ENCODE assay signal across 24 cellular contexts in genomic region chr9:128358861-128359260, GRCh38. TPM values are rescaled to one million over a fixed set of nuclear protein-coding genes. Genes with fewer than 3 reads are reported as not detected.
DNase-seq lines count a peak whose midpoint lies in the region; ATAC-seq, FAIRE-seq and TF ChIP-seq lines count a peak whose summit lies in the region.
"Had no signal": no experiment of that assay in that cellular context is flagged by ENCODE, and none has a peak within 500 bp of the region (broad histone marks: within the 10 kb centered on the region; RNA-seq: fewer than 3 reads in every experiment).

No MANE protein-coding gene starts in this region.

- no peak overlapping the region for H2BK120ac ChIP-seq in IMR-90 (ENCODE audit: low read depth, low read length)

- H3K4me1 ChIP-seq in IMR-90 (ENCODE audit: control insufficient read depth, insufficient read depth, low read length) (peaks cover 3% of the 10 kb centered on the region; the same call in 1 of the 2 replicates), endothelial cell of umbilical vein (ENCODE audit: control insufficient read depth, extremely low read depth, insufficient read depth, low read length) (peaks cover 11% of the 10 kb centered on the region), prostate gland (replicated peaks) (no peaks in the 10 kb centered on the region)
- H3K4me1 ChIP-seq: BE2C had no signal

- BruUV-seq in IMR-90 (replicated peaks; lab: Mats Ljungman, UMichigan): no TSS peak
- BruUV-seq in endothelial cell of umbilical vein (replicated peaks; lab: Mats Ljungman, UMichigan): no TSS peak

- no peak overlapping the region for H2AFZ ChIP-seq in IMR-90 (replicated peaks; ENCODE audit: low read length, poor library complexity)
- no peak overlapping the region for H2AFZ ChIP-seq in endothelial cell of umbilical vein (ENCODE audit: low read depth, low read length)
- H2AFZ ChIP-seq: GM23338 had no signal

- no peak overlapping the region for H3K18ac ChIP-seq in IMR-90 (ENCODE audit: low read depth, low read length)

- H3K27ac ChIP-seq in IMR-90 (ENCODE audit: insufficient read depth, low read length) (no peak overlapping the region), endothelial cell of umbilical vein (ENCODE audit: insufficient read depth, low read depth, low read length) (no peak overlapping the region), prostate gland (no peak overlapping the region)
- H3K27ac ChIP-seq: 22Rv1, A549 had no signal

- TF ChIP-seq CTCF in IMR-90 (conservative IDR thresholded peaks at IDR 0.05; ENCODE audit: low read depth, low read length) (no peak), endothelial cell of umbilical vein (IDR thresholded peaks at IDR 0.05; ENCODE audit: extremely low read depth in 1 of 2, insufficient read depth in 1 of 2, low read depth in 1 of 2, low read length in 2 of 2) (no peak), prostate gland (IDR thresholded peaks at IDR 0.05) (no peak)

- no peaks in the 10 kb centered on the region for H4K20me1 ChIP-seq in IMR-90 (ENCODE audit: insufficient read depth, low read length)
- H4K20me1 ChIP-seq in endothelial cell of umbilical vein (replicated peaks; ENCODE audit: control insufficient read depth, extremely low read depth, insufficient read depth, low read length): no peaks in the 10 kb centered on the region

- H2AK5ac ChIP-seq in IMR-90 (ENCODE audit: low read depth, low read length): no peak overlapping the region

- no peak overlapping the region for H3K9ac ChIP-seq in IMR-90 (ENCODE audit: low read depth, low read length)
- no peak overlapping the region for H3K9ac ChIP-seq in endothelial cell of umbilical vein (replicated peaks; ENCODE audit: extremely low read depth, insufficient read depth, low read length)

- DNase-seq in NCI-H82 (lab: John Stamatoyannopoulos, UW) (peak; percentile 15), NCI-H82 treated with DMSO at 0.1 percent for 48 hours (lab: John Stamatoyannopoulos, UW; ENCODE audit: unreplicated experiment) (no peak), IMR-90 (no peak), endothelial cell of umbilical vein (ENCODE audit: low read depth, low spot score) (no peak), prostate gland (ENCODE audit: low spot score) (no peak)
- DNase-seq in activated CD4-positive, alpha-beta memory T cell treated with anti-CD3 and anti-CD28 coated beads for 36 hours: no peak
- DNase-seq: BE2C; C1 segment of cervical spinal cord; Caco-2; CD4-positive, CD25-positive, alpha-beta regulatory T cell; CD8-positive, alpha-beta memory T cell; GF-D8; Karpas-422; KBM-7 had no signal

- peaks cover 8% of the 10 kb centered on the region for H3K9me1 ChIP-seq in IMR-90 (ENCODE audit: insufficient read depth, low read length)
- H3K9me1 ChIP-seq in endothelial cell of umbilical vein (replicated peaks; ENCODE audit: control insufficient read depth, extremely low read depth, insufficient read depth, low read length): no peaks in the 10 kb centered on the region

- H3K9me3 ChIP-seq in IMR-90 (ENCODE audit: control insufficient read depth, insufficient read depth, low read length) (no peaks in the 10 kb centered on the region), endothelial cell of umbilical vein (replicated peaks; ENCODE audit: control insufficient read depth, insufficient read depth, low read length) (no peaks in the 10 kb centered on the region), prostate gland (no peaks in the 10 kb centered on the region)
- H3K9me3 ChIP-seq: A549, BE2C, Caco-2 had no signal

- whole genome bisulfite sequencing in IMR-90 (ENCODE audit: extremely low coverage in 2 of 2, insufficient read length in 1 of 2), 2 experiments: 67% methylated on average over 1 of the region's 4 CpGs; no CpG with 5 or more reads in 1 of the 2 experiments
- WGBS in prostate gland: 75% methylated on average over 4 of the region's 4 CpGs

- H3K23ac ChIP-seq in IMR-90 (ENCODE audit: low read depth, low read length): no peak overlapping the region

- H2BK5ac ChIP-seq in IMR-90 (ENCODE audit: low read depth, low read length, poor library complexity, severe bottlenecking): no peak overlapping the region

- no peak overlapping the region for H3K4me2 ChIP-seq in IMR-90 (ENCODE audit: low read depth, low read length)
- H3K4me2 ChIP-seq in endothelial cell of umbilical vein (ENCODE audit: insufficient read depth, low read length): no peak overlapping the region
- H3K4me2 ChIP-seq: A549, GM23338 had no signal

- no peak overlapping the region for H2BK20ac ChIP-seq in IMR-90 (ENCODE audit: low read depth, low read length)

- H3K4me3 Mint-ChIP-seq in activated CD4-positive, alpha-beta memory T cell treated with anti-CD3 and anti-CD28 coated beads for 36 hours: no peak overlapping the region
- H3K4me3 Mint-ChIP-seq: CD4-positive, CD25-positive, alpha-beta regulatory T cell; CD8-positive, alpha-beta memory T cell; GM23338; IgD-negative memory B cell had no signal

- no peak overlapping the region for H3K56ac ChIP-seq in IMR-90 (ENCODE audit: extremely low read depth, insufficient read depth, low read length)

- ATAC-seq in IMR-90 (ENCODE audit: low read depth) (no peak), HG03442 (IDR thresholded peaks at IDR 0.05; ENCODE audit: unreplicated experiment) (no peak), HG02938 (IDR thresholded peaks at IDR 0.05; ENCODE audit: unreplicated experiment) (no peak)
- ATAC-seq: A549, GM23338, HCT116 had no signal

- H2AK9ac ChIP-seq in IMR-90 (replicated peaks; ENCODE audit: low read depth, low read length, poor library complexity): peak overlapping the region; percentile 70

- no peaks in the 10 kb centered on the region for H3K27me3 ChIP-seq in IMR-90 (ENCODE audit: control insufficient read depth, insufficient read depth, low read length)
- no peaks in the 10 kb centered on the region for H3K27me3 ChIP-seq in endothelial cell of umbilical vein (ENCODE audit: control insufficient read depth in 2 of 2, insufficient read depth in 2 of 2, low read length in 2 of 2)
- no peaks in the 10 kb centered on the region for H3K27me3 ChIP-seq in prostate gland (replicated peaks; ENCODE audit: insufficient read depth)
- H3K27me3 ChIP-seq: BE2C had no signal

- no peak overlapping the region for H4K5ac ChIP-seq in IMR-90 (ENCODE audit: low read depth, low read length)

- H3K36me3 Mint-ChIP-seq in activated CD4-positive, alpha-beta memory T cell treated with anti-CD3 and anti-CD28 coated beads for 36 hours: peaks cover 9% of the 10 kb centered on the region

- no peak overlapping the region for H3K27ac Mint-ChIP-seq in activated CD4-positive, alpha-beta memory T cell treated with anti-CD3 and anti-CD28 coated beads for 36 hours
- H3K27ac Mint-ChIP-seq: GM23338 had no signal

- H3K79me1 ChIP-seq in IMR-90 (ENCODE audit: low read depth in 1 of 2, low read length in 2 of 2): no peaks in the 10 kb centered on the region; a peak in 1 of 4 replicates

- H3K79me2 ChIP-seq in endothelial cell of umbilical vein (ENCODE audit: control insufficient read depth, insufficient read depth, low read length): no peaks in the 10 kb centered on the region

- TF ChIP-seq POLR2A in IMR-90 (IDR thresholded peaks at IDR 0.05; ENCODE audit: low read depth, low read length): no peak
- TF ChIP-seq POLR2A in endothelial cell of umbilical vein (IDR thresholded peaks at IDR 0.05; ENCODE audit: low read depth, low read length): no peak
- no peak for TF ChIP-seq POLR2A in prostate gland (IDR thresholded peaks at IDR 0.05)

- H3K4me3 ChIP-seq in IMR-90 (ENCODE audit: insufficient read depth, low read depth, low read length): no peak overlapping the region
- no peak overlapping the region for H3K4me3 ChIP-seq in endothelial cell of umbilical vein (replicated peaks in 1 of 3; ENCODE audit: insufficient read depth in 1 of 3, low read depth in 1 of 3, low read length in 3 of 3)
- no peak overlapping the region for H3K4me3 ChIP-seq in prostate gland
- H3K4me3 ChIP-seq: A549, GM23338 had no signal

- dilution Hi-C loops in IMR-90 (cut with HindIII; ENCODE audit: low sequenced_read_pairs, unreplicated experiment) (no loop called here), endothelial cell of umbilical vein (cut with MboI; ENCODE audit: extremely low pct_ligation_motif_present, low sequenced_read_pairs) (no loop called here)

- H4K8ac ChIP-seq in IMR-90 (ENCODE audit: low read depth in 2 of 2, low read length in 2 of 2): no peak overlapping the region

- POLR2A ChIA-PET in IMR-90 (lab: Charles Lee; ENCODE audit: unreplicated experiment): no interaction called here
- POLR2A ChIA-PET in endothelial cell of umbilical vein (lab: Charles Lee): no interaction called here
- POLR2A ChIA-PET in activated CD4-positive, alpha-beta memory T cell treated with anti-CD3 and anti-CD28 coated beads for 36 hours (lab: Charles Lee): interaction anchor here (0.6 kb wide), 1 partner anchor 18 kb away, joined by 3 read pairs; no protein-coding TSS in a partner anchor

- H3K4me1 Mint-ChIP-seq in activated CD4-positive, alpha-beta memory T cell treated with anti-CD3 and anti-CD28 coated beads for 36 hours (ENCODE audit: low read depth): peaks cover 9% of the 10 kb centered on the region

- CTCF ChIA-PET in IMR-90 (lab: Yijun Ruan, JAX): no interaction called here
- CTCF ChIA-PET in endothelial cell of umbilical vein (lab: Charles Lee): interaction anchor here (1.9 kb wide), 1 partner anchor 17 kb away, joined by 9 read pairs; no protein-coding TSS in a partner anchor
- CTCF ChIA-PET in activated CD4-positive, alpha-beta memory T cell treated with anti-CD3 and anti-CD28 coated beads for 36 hours (lab: Charles Lee): no interaction called here

- no peaks in the 10 kb centered on the region for H3K27me3 Mint-ChIP-seq in activated CD4-positive, alpha-beta memory T cell treated with anti-CD3 and anti-CD28 coated beads for 36 hours
- H3K27me3 Mint-ChIP-seq: CD4-positive, CD25-positive, alpha-beta regulatory T cell; CD8-positive, alpha-beta memory T cell; IgD-negative memory B cell had no signal

- peak; percentile 35 for FAIRE-seq in endothelial cell of umbilical vein (lab: Jason Lieb, UNC)
- FAIRE-seq: A549, D721Med, H54, HTR-8/SVneo had no signal

- no peak overlapping the region for H2BK15ac ChIP-seq in IMR-90 (ENCODE audit: low read depth, low read length)

- H3K9me3 Mint-ChIP-seq in activated CD4-positive, alpha-beta memory T cell treated with anti-CD3 and anti-CD28 coated beads for 36 hours: no peaks in the 10 kb centered on the region
- H3K9me3 Mint-ChIP-seq: CD8-positive, alpha-beta memory T cell; IgD-negative memory B cell had no signal

- intact Hi-C loops in IMR-90 (cut with micrococcal nuclease): no loop called here
- intact Hi-C loops in endothelial cell of umbilical vein (cut with micrococcal nuclease): no loop called here
- intact Hi-C loops in prostate gland (cut with DNase I): no loop called here
- intact Hi-C loops in activated CD4-positive, alpha-beta memory T cell treated with anti-CD3 and anti-CD28 coated beads for 36 hours (cut with micrococcal nuclease): no loop called here

- H3K14ac ChIP-seq in IMR-90 (replicated peaks; ENCODE audit: low read depth, low read length): no peak overlapping the region

- H3K4ac ChIP-seq in IMR-90 (ENCODE audit: low read depth, low read length): peak overlapping the region; percentile 13; the same call in 1 of the 2 replicates

- peaks cover 18% of the 10 kb centered on the region for H3K36me3 ChIP-seq in IMR-90 (ENCODE audit: control insufficient read depth, insufficient read depth, low read length)
- peaks cover 4 to 14% of the 10 kb centered on the region in 2 experiments for H3K36me3 ChIP-seq in endothelial cell of umbilical vein (ENCODE audit: control insufficient read depth in 2 of 2, extremely low read depth in 1 of 2, insufficient read depth in 2 of 2, low read length in 2 of 2)
- no peaks in the 10 kb centered on the region for H3K36me3 ChIP-seq in prostate gland

- no peak for TF ChIP-seq RAD21 in IMR-90 (IDR thresholded peaks at IDR 0.05; ENCODE audit: low read length)

- H4K91ac ChIP-seq in IMR-90 (ENCODE audit: insufficient read depth, low read depth, low read length): no peak overlapping the region

- in situ Hi-C loops in IMR-90 (cut with MboI; ENCODE audit: low sequenced_read_pairs): no loop called here

RNA-seq across cellular contexts. Expression of gene URM1, which starts 12.3 kb away (rescaled TPM):
- total RNA-seq in IMR-90 (2012; rRNA removed): 20.6 and 33.2 TPM in 2 replicates
- 66.9 and 75.6 TPM in 2 replicates for polyA plus RNA-seq in IMR-90 (2012; rRNA removed)
- 42.4 and 45.7 TPM in 2 replicates for polyA plus RNA-seq in IMR-90 (2012; cell fraction: cytosol; rRNA removed)
- 41.8 and 56.7 TPM in 2 replicates for polyA plus RNA-seq in IMR-90 (2012; cell fraction: nucleus; rRNA removed; ENCODE audit: low replicate concordance)
- total RNA-seq in endothelial cell of umbilical vein: 100 and 101 TPM in 2 replicates
- 86.5 and 98.7 TPM in 2 replicates for polyA plus RNA-seq in endothelial cell of umbilical vein
- 92.3 and 99.9 TPM in 2 replicates for polyA plus RNA-seq in endothelial cell of umbilical vein (2011; cell fraction: cytosol; rRNA removed)
- 58.0 and 74.3 TPM in 2 replicates for polyA plus RNA-seq in endothelial cell of umbilical vein (2011; cell fraction: nucleus; rRNA removed)
- polyA plus RNA-seq in endothelial cell of umbilical vein (2012): 106 and 119 TPM in 2 replicates
- polyA minus RNA-seq in endothelial cell of umbilical vein: 45.4 and 46.4 TPM in 2 replicates
- 28.7 TPM for polyA minus RNA-seq in endothelial cell of umbilical vein (2011; cell fraction: cytosol; rRNA and poly(A)+ RNA removed)
- polyA minus RNA-seq in endothelial cell of umbilical vein (2011; cell fraction: nucleus; rRNA and poly(A)+ RNA removed): 11.2 and 14.3 TPM in 2 replicates
- total RNA-seq in prostate gland: 10 to 100 TPM; 33.2 to 41.7 TPM
- 10 to 100 TPM; 45.9 to 50.0 TPM for total RNA-seq in activated CD4-positive, alpha-beta memory T cell treated with anti-CD3 and anti-CD28 coated beads for 36 hours

RNA-seq across cellular contexts. Expression of gene SLC27A4, which starts 18.5 kb away (rescaled TPM):
- 9.2 and 9.7 TPM in 2 replicates for total RNA-seq in IMR-90 (2012; rRNA removed)
- 13.7 and 14.8 TPM in 2 replicates for polyA plus RNA-seq in IMR-90 (2012; rRNA removed)
- polyA plus RNA-seq in IMR-90 (2012; cell fraction: cytosol; rRNA removed): 11.7 and 14.4 TPM in 2 replicates
- 10.3 and 25.2 TPM in 2 replicates for polyA plus RNA-seq in IMR-90 (2012; cell fraction: nucleus; rRNA removed; ENCODE audit: low replicate concordance)
- total RNA-seq in endothelial cell of umbilical vein: 35.0 and 36.9 TPM in 2 replicates
- polyA plus RNA-seq in endothelial cell of umbilical vein: 29.9 and 31.8 TPM in 2 replicates
- 22.2 and 27.2 TPM in 2 replicates for polyA plus RNA-seq in endothelial cell of umbilical vein (2011; cell fraction: cytosol; rRNA removed)
- polyA plus RNA-seq in endothelial cell of umbilical vein (2011; cell fraction: nucleus; rRNA removed): 27.5 and 29.6 TPM in 2 replicates
- 28.3 and 30.8 TPM in 2 replicates for polyA plus RNA-seq in endothelial cell of umbilical vein (2012)
- 36.0 and 40.1 TPM in 2 replicates for polyA minus RNA-seq in endothelial cell of umbilical vein
- 45.6 TPM for polyA minus RNA-seq in endothelial cell of umbilical vein (2011; cell fraction: cytosol; rRNA and poly(A)+ RNA removed)
- polyA minus RNA-seq in endothelial cell of umbilical vein (2011; cell fraction: nucleus; rRNA and poly(A)+ RNA removed): 11.1 and 16.3 TPM in 2 replicates
- 10 to 100 TPM; 19.2 to 21.5 TPM for total RNA-seq in prostate gland
- 10 to 100 TPM; 12.6 to 14.1 TPM for total RNA-seq in activated CD4-positive, alpha-beta memory T cell treated with anti-CD3 and anti-CD28 coated beads for 36 hours

RNA-seq across cellular contexts. Expression of gene COQ4, which starts 36.2 kb away (rescaled TPM):
- total RNA-seq in IMR-90 (2012; rRNA removed) (20.0 and 20.1 TPM in 2 replicates), endothelial cell of umbilical vein (44.4 and 46.6 TPM in 2 replicates), prostate gland (10 to 100 TPM; 57.5 to 89.6 TPM)
- polyA plus RNA-seq in IMR-90 (2012; rRNA removed) (40.7 and 41.4 TPM in 2 replicates), endothelial cell of umbilical vein (78.1 and 83.2 TPM in 2 replicates)
- 39.1 and 45.7 TPM in 2 replicates for polyA plus RNA-seq in IMR-90 (2012; cell fraction: cytosol; rRNA removed)
- 112 and 183 TPM in 2 replicates for polyA plus RNA-seq in IMR-90 (2012; cell fraction: nucleus; rRNA removed; ENCODE audit: low replicate concordance)
- 52.6 and 61.9 TPM in 2 replicates for polyA plus RNA-seq in endothelial cell of umbilical vein (2011; cell fraction: cytosol; rRNA removed)
- 125 and 142 TPM in 2 replicates for polyA plus RNA-seq in endothelial cell of umbilical vein (2011; cell fraction: nucleus; rRNA removed)
- 40.8 and 45.5 TPM in 2 replicates for polyA plus RNA-seq in endothelial cell of umbilical vein (2012)
- polyA minus RNA-seq in endothelial cell of umbilical vein: 37.6 and 50.1 TPM in 2 replicates
- 59.3 TPM for polyA minus RNA-seq in endothelial cell of umbilical vein (2011; cell fraction: cytosol; rRNA and poly(A)+ RNA removed)
- 42.6 and 45.5 TPM in 2 replicates for polyA minus RNA-seq in endothelial cell of umbilical vein (2011; cell fraction: nucleus; rRNA and poly(A)+ RNA removed)
- total RNA-seq in activated CD4-positive, alpha-beta memory T cell treated with anti-CD3 and anti-CD28 coated beads for 36 hours: 10 to 100 TPM; 33.0 to 35.5 TPM

RNA-seq across cellular contexts. Expression of gene TRUB2, which starts 36.6 kb away (rescaled TPM):
- 16.7 and 21.3 TPM in 2 replicates for total RNA-seq in IMR-90 (2012; rRNA removed)
- polyA plus RNA-seq in IMR-90 (2012; rRNA removed): 17.4 and 18.0 TPM in 2 replicates
- polyA plus RNA-seq in IMR-90 (2012; cell fraction: cytosol; rRNA removed): 11.0 TPM in 2 replicates
- polyA plus RNA-seq in IMR-90 (2012; cell fraction: nucleus; rRNA removed; ENCODE audit: low replicate concordance): 6.4 and 11.4 TPM in 2 replicates
- 35.4 and 39.3 TPM in 2 replicates for total RNA-seq in endothelial cell of umbilical vein
- 17.6 and 21.1 TPM in 2 replicates for polyA plus RNA-seq in endothelial cell of umbilical vein
- polyA plus RNA-seq in endothelial cell of umbilical vein (2011; cell fraction: cytosol; rRNA removed): 21.2 and 21.4 TPM in 2 replicates
- polyA plus RNA-seq in endothelial cell of umbilical vein (2011; cell fraction: nucleus; rRNA removed): 13.1 and 17.2 TPM in 2 replicates
- 39.7 and 44.6 TPM in 2 replicates for polyA plus RNA-seq in endothelial cell of umbilical vein (2012)
- 33.8 and 41.7 TPM in 2 replicates for polyA minus RNA-seq in endothelial cell of umbilical vein
- 49.6 TPM for polyA minus RNA-seq in endothelial cell of umbilical vein (2011; cell fraction: cytosol; rRNA and poly(A)+ RNA removed)
- 5.5 and 5.8 TPM in 2 replicates for polyA minus RNA-seq in endothelial cell of umbilical vein (2011; cell fraction: nucleus; rRNA and poly(A)+ RNA removed)
- 10 to 100 TPM; 14.6 to 27.2 TPM for total RNA-seq in prostate gland
- total RNA-seq in activated CD4-positive, alpha-beta memory T cell treated with anti-CD3 and anti-CD28 coated beads for 36 hours: 10 to 100 TPM; 27.2 to 27.4 TPM
